8 cellular contexts compared by ENCODE assay signal in the genomic region with DNA sequence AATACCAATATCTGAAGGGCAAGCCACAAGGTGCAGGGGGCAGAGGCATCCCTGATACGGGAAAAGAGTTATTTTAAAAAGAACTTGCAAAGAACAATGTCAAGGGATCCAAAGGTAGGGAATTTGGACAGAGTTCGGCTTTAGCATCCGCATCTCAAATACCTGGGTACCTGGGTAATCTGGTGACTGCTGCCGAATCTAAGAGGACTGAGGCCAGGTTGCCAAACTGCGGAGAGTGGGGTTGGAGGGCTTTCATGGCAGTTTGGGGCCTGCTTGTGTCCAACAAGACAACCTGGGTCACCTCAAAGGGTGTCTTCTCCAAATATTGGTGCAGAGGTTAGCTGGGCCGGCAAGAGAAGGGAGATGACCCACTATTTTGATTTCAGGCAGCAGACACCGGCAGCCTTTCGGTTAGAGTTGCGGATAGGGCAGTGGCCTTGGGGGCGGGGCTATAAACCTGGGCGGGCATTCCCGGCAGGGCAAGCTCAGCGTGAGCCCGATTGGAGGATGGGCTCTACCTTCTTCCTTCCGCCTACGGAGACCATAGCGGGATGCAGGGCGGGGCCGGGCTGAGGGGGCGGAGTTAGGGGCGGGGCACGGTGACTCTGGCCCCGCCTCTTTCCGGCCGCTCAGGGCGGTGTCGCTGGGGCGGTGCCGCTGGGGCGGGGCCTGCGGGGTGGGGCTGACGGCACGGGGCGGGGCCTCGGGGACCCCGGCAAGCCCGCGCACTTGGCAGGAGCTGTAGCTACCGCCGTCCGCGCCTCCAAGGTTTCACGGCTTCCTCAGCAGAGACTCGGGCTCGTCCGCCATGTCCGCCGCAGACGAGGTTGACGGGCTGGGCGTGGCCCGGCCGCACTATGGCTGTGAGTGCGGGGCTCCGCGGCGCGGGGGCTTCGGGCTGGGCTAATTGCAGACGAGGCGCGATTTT. TPM values are rescaled to one million over a fixed set of nuclear protein-coding genes. Genes with fewer than 3 reads are reported as not detected.
DNase-seq lines count a peak whose midpoint lies in the region; ATAC-seq and TF ChIP-seq lines count a peak whose summit lies in the region.

A gene with protein sequence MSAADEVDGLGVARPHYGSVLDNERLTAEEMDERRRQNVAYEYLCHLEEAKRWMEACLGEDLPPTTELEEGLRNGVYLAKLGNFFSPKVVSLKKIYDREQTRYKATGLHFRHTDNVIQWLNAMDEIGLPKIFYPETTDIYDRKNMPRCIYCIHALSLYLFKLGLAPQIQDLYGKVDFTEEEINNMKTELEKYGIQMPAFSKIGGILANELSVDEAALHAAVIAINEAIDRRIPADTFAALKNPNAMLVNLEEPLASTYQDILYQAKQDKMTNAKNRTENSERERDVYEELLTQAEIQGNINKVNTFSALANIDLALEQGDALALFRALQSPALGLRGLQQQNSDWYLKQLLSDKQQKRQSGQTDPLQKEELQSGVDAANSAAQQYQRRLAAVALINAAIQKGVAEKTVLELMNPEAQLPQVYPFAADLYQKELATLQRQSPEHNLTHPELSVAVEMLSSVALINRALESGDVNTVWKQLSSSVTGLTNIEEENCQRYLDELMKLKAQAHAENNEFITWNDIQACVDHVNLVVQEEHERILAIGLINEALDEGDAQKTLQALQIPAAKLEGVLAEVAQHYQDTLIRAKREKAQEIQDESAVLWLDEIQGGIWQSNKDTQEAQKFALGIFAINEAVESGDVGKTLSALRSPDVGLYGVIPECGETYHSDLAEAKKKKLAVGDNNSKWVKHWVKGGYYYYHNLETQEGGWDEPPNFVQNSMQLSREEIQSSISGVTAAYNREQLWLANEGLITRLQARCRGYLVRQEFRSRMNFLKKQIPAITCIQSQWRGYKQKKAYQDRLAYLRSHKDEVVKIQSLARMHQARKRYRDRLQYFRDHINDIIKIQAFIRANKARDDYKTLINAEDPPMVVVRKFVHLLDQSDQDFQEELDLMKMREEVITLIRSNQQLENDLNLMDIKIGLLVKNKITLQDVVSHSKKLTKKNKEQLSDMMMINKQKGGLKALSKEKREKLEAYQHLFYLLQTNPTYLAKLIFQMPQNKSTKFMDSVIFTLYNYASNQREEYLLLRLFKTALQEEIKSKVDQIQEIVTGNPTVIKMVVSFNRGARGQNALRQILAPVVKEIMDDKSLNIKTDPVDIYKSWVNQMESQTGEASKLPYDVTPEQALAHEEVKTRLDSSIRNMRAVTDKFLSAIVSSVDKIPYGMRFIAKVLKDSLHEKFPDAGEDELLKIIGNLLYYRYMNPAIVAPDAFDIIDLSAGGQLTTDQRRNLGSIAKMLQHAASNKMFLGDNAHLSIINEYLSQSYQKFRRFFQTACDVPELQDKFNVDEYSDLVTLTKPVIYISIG (N-terminal part only) (plus strand): TSS at position 709 of the 928 bp plus-strand sequence. CDS start 100 bp downstream, at position 809.

- H3K4me1 ChIP-seq in cardiac muscle cell (ENCODE audit: low read depth): peaks cover 12% of the 10 kb centered on the region
- H3K4me1 ChIP-seq in trophoblast cell (ENCODE audit: control insufficient read depth in 1 of 2, insufficient read depth in 2 of 2, low read length in 2 of 2): peaks cover 0 to 8% of the 10 kb centered on the region in 2 experiments
- H3K4me1 ChIP-seq in transverse colon: peaks cover 26 to 43% (median 37%) of the 10 kb centered on the region in 4 donors

- H3K27ac ChIP-seq in SU-DHL-6 (ENCODE audit: low read depth, low read length) (peak within 1 kb of the TSS; percentile 71), cardiac muscle cell (peak within 1 kb of the TSS; percentile 77), trophoblast cell (ENCODE audit: low read depth, low read length) (peak within 1 kb of the TSS; percentile 94), transverse colon (peak within 1 kb of the TSS; percentile 97 to 100 (median 98))

- peak within 1 kb of the TSS; percentile 98 for H4K8ac ChIP-seq in trophoblast cell (ENCODE audit: low read depth, low read length)

- H2BK12ac ChIP-seq in trophoblast cell (ENCODE audit: low read length): peak within 1 kb of the TSS; percentile 95

- peak; percentile 93 for ATAC-seq in HG02678 (IDR thresholded peaks at IDR 0.05; ENCODE audit: unreplicated experiment)

- H3K23ac ChIP-seq in trophoblast cell (ENCODE audit: low read length): no peak within 1 kb of the TSS

- H3K27me3 ChIP-seq in SU-DHL-6 (ENCODE audit: low read length) (no peaks in the 10 kb centered on the region), cardiac muscle cell (no peaks in the 10 kb centered on the region), trophoblast cell (ENCODE audit: insufficient read depth, low read length) (no peaks in the 10 kb centered on the region), transverse colon (no peaks in the 10 kb centered on the region)

- no peaks in the 10 kb centered on the region for H4K20me1 ChIP-seq in SU-DHL-6 (ENCODE audit: low read depth, low read length)

- peak within 1 kb of the TSS; percentile 100 for H2BK120ac ChIP-seq in trophoblast cell (ENCODE audit: insufficient read depth, low read length, poor library complexity)

- TF ChIP-seq CTCF in SU-DHL-6 (IDR thresholded peaks at IDR 0.05; ENCODE audit: insufficient read depth, low read length, poor library complexity, severe bottlenecking): no peak
- no peak for TF ChIP-seq CTCF in cardiac muscle cell (IDR thresholded peaks at IDR 0.05; ENCODE audit: low read depth, low read length)
- TF ChIP-seq CTCF in transverse colon (IDR thresholded peaks at IDR 0.05): no peak

- H2BK5ac ChIP-seq in trophoblast cell (ENCODE audit: low read depth, low read length, poor library complexity): peak within 1 kb of the TSS; percentile 98

- peak within 1 kb of the TSS; percentile 100 for H3K14ac ChIP-seq in trophoblast cell (ENCODE audit: low read length)

- peak within 1 kb of the TSS; percentile 100 for H3K18ac ChIP-seq in trophoblast cell (ENCODE audit: low read length)

- peak within 1 kb of the TSS; percentile 91 for H4K12ac ChIP-seq in trophoblast cell (ENCODE audit: low read depth, low read length)

- peak within 1 kb of the TSS; percentile 99 for H3K4me2 ChIP-seq in SU-DHL-6 (ENCODE audit: low read depth, low read length, poor library complexity, severe bottlenecking)
- peak within 1 kb of the TSS; percentile 71 for H3K4me2 ChIP-seq in trophoblast cell (ENCODE audit: low read length)

- H3K9me3 ChIP-seq in SU-DHL-6 (ENCODE audit: insufficient read depth, low read length) (no peaks in the 10 kb centered on the region), cardiac muscle cell (ENCODE audit: low read depth) (no peaks in the 10 kb centered on the region), trophoblast cell (ENCODE audit: insufficient read depth, low read depth, low read length) (no peaks in the 10 kb centered on the region), transverse colon (no peaks in the 10 kb centered on the region)

- H2AFZ ChIP-seq in SU-DHL-6 (ENCODE audit: low read depth, low read length, severe bottlenecking) (peak within 1 kb of the TSS; percentile 99), trophoblast cell (ENCODE audit: insufficient read depth, low read length, poor library complexity) (peak within 1 kb of the TSS; percentile 79)

- peak within 1 kb of the TSS; percentile 99 for H2AK5ac ChIP-seq in trophoblast cell (ENCODE audit: low read length)

- no CpG with 5 or more reads among the region's 62 CpGs for WGBS in trophoblast cell (ENCODE audit: extremely low coverage, insufficient coverage, insufficient read length)
- 6 to 36% methylated on average over 5 to 51 of the region's 62 CpGs for WGBS in transverse colon (ENCODE audit: low coverage in 1 of 2), 2 donors

- peak; percentile 85 for DNase-seq in NCI-H128 (lab: John Stamatoyannopoulos, UW; ENCODE audit: unreplicated experiment)
- peak; percentile 95 for DNase-seq in activated naive CD8-positive, alpha-beta T cell treated with anti-CD3 and anti-CD28 coated beads, Interleukin-2, amount 50 U/mL, for 16 hours (ENCODE audit: low read depth, low spot score)
- DNase-seq in cardiac muscle cell (ENCODE audit: low read depth in 1 of 2, low spot score in 1 of 2): peak; percentile 96 to 98
- DNase-seq in trophoblast cell: peak; percentile 98
- DNase-seq in transverse colon: peak; percentile 98

- H3K9ac ChIP-seq in SU-DHL-6 (ENCODE audit: low read length): peak within 1 kb of the TSS; percentile 69
- H3K9ac ChIP-seq in trophoblast cell (ENCODE audit: low read length): peak within 1 kb of the TSS; percentile 90

- peak within 1 kb of the TSS; percentile 85 for H4K91ac ChIP-seq in trophoblast cell (ENCODE audit: low read depth, low read length)

- H3K4me3 ChIP-seq in SU-DHL-6 (ENCODE audit: insufficient read depth, low read length, poor library complexity, severe bottlenecking) (peak within 1 kb of the TSS; percentile 81), cardiac muscle cell (peak within 1 kb of the TSS; percentile 82), trophoblast cell (ENCODE audit: low read depth, low read length) (peak within 1 kb of the TSS; percentile 95), transverse colon (peak within 1 kb of the TSS; percentile 94 to 99 (median 98))

- no peaks in the 10 kb centered on the region for H3K9me2 ChIP-seq in SU-DHL-6 (replicated peaks; ENCODE audit: insufficient read depth, low read length)

- H3K79me2 ChIP-seq in SU-DHL-6 (ENCODE audit: insufficient read depth, low read length) (peaks cover 34% of the 10 kb centered on the region), trophoblast cell (ENCODE audit: control insufficient read depth, insufficient read depth, low read length, poor library complexity) (peaks cover 18% of the 10 kb centered on the region)

- TF ChIP-seq POLR2A in GM10847 (IDR thresholded peaks at IDR 0.05; ENCODE audit: extremely low read depth, insufficient read length) (peak; percentile 90), transverse colon (IDR thresholded peaks at IDR 0.05) (peak; percentile 96)

- TF ChIP-seq EP300 in transverse colon (IDR thresholded peaks at IDR 0.05; ENCODE audit: low read depth): no peak

- in situ Hi-C loops in transverse colon (cut with MboI; ENCODE audit: low pct_ligation_motif_present in 1 of 4, low pct_unique_long_range_greater_than_20kb in 1 of 4, low sequenced_read_pairs in 3 of 4): no loop called here

- intact Hi-C loops in transverse colon (cut with DNase I; ENCODE audit: low total_unique reads): no loop called here

- peak within 1 kb of the TSS; percentile 100 for H3K4ac ChIP-seq in trophoblast cell (ENCODE audit: low read depth, low read length)

- H3K79me1 ChIP-seq in trophoblast cell (ENCODE audit: low read length): peaks cover 11% of the 10 kb centered on the region

- H3F3A ChIP-seq in SU-DHL-6 (ENCODE audit: insufficient read depth): 0 out of 2 replicates have a peak, but pooled peaks cover 4% of the 10 kb centered on the region

- H3K36me3 ChIP-seq in SU-DHL-6 (ENCODE audit: low read length) (no peaks in the 10 kb centered on the region; the same call in 1 of the 2 replicates), cardiac muscle cell (no peaks in the 10 kb centered on the region), trophoblast cell (ENCODE audit: control insufficient read depth in 1 of 2, insufficient read depth in 2 of 2, low read length in 2 of 2) (peaks cover 5 to 9% of the 10 kb centered on the region in 2 experiments), transverse colon (peaks cover 0 to 15% (median 2%) of the 10 kb centered on the region in 4 donors)

RNA-seq across cellular contexts. Expression of the gene that starts here (rescaled TPM):
- total RNA-seq in cardiac muscle cell: 14.2 and 14.6 TPM in 2 replicates
- 9.1 and 10.5 TPM in 2 replicates for polyA plus RNA-seq in cardiac muscle cell
- polyA plus RNA-seq in trophoblast cell (2013): 301 and 302 TPM in 2 replicates
- total RNA-seq in transverse colon: 100 to 1,000 TPM in 3 of 4 donors, 10 to 100 TPM in 1; 82.8 to 354 (median 282) TPM

Comparison
In these comparisons a context has a peak if more than half of its experiments do, and no peak if none do; other contexts are left out.
1. Peak in every context shown above with its lines: DNase-seq, ATAC-seq, H3K4me3 ChIP-seq and H3K27ac ChIP-seq.